Comparison of ENCODE assay signal across 17 cellular contexts in the genomic region with DNA sequence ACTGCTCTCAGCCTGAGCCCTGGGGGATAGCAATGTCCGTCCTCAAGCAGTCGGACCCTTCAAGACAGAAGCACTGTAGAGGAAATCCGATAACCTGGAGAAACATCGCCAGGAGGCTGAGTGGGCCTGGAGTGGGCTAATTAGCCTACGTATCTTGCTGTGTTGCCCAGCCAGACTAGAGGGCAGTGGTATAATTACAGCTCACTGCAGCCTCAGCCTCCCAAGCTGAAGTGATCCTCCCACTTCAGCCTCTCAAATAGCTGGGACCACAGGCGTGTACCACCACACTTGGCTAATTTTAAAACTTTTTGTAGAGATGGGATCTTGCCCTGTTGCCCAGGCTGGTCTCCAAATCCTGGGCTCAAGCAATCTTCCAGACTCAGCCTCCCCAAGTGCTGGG. TPM values are rescaled to one million over a fixed set of nuclear protein-coding genes. Genes with fewer than 3 reads are reported as not detected.
A peak's percentile ranks its signal among the peaks of the same experiment; 100 is the strongest.
DNase-seq lines count a peak whose midpoint lies in the region; ATAC-seq and TF ChIP-seq lines count a peak whose summit lies in the region.
"Had no signal": no experiment of that assay in that cellular context is flagged by ENCODE, and none has a peak within 500 bp of the region (broad histone marks: within the 10 kb centered on the region; RNA-seq: fewer than 3 reads in every experiment).

No MANE protein-coding gene starts in this region.

- H3K9me3 Mint-ChIP-seq in nephron progenitor cell: peaks cover 24% of the 10 kb centered on the region
- H3K9me3 Mint-ChIP-seq: CD4-positive, alpha-beta T cell; HFFc6 had no signal

- no peak for TF ChIP-seq POLR2A in heart left ventricle (IDR thresholded peaks at IDR 0.05)

- H3K36me3 ChIP-seq in right atrium auricular region (no peaks in the 10 kb centered on the region), heart left ventricle (no peaks in the 10 kb centered on the region), OCI-LY7 (ENCODE audit: insufficient read depth, low read length) (no peaks in the 10 kb centered on the region)
- H3K36me3 ChIP-seq: BLaER1 treated with 17β-estradiol and CSF1 and Interleukin-3, amounts not matched to agents 10 nM and 100 nM; HAP-1 had no signal

- no peaks in the 10 kb centered on the region for H4K20me1 ChIP-seq in OCI-LY7 (ENCODE audit: insufficient read depth, low read length)
- H4K20me1 ChIP-seq: BLaER1 treated with 17β-estradiol and CSF1 and Interleukin-3, amounts not matched to agents 10 nM and 100 nM had no signal

- H3K9me2 ChIP-seq in OCI-LY7 (ENCODE audit: insufficient read depth, low read length): no peaks in the 10 kb centered on the region

- TF ChIP-seq CTCF in right atrium auricular region (IDR thresholded peaks at IDR 0.05) (no peak), heart left ventricle (IDR thresholded peaks at IDR 0.05) (no peak), OCI-LY7 (conservative IDR thresholded peaks at IDR 0.05; ENCODE audit: low read length) (no peak), nephron progenitor cell (IDR thresholded peaks at IDR 0.05) (no peak), dorsolateral prefrontal cortex (IDR thresholded peaks at IDR 0.05 in 54 of 56, conservative IDR thresholded peaks at IDR 0.05 in 2 of 56; ENCODE audit: low read depth in 1 of 56, partially characterized antibody in 56 of 56) (no peak)

- H3K4me3 Mint-ChIP-seq in nephron progenitor cell: no peak overlapping the region
- H3K4me3 Mint-ChIP-seq: CD4-positive, alpha-beta T cell; HFFc6 had no signal

- peak overlapping the region; percentile 94 for H3K27ac Mint-ChIP-seq in nephron progenitor cell
- H3K27ac Mint-ChIP-seq: CD4-positive, alpha-beta T cell; HFFc6 had no signal

- BruUV-seq in OCI-LY7 (replicated peaks; lab: Mats Ljungman, UMichigan): no TSS peak

- H3K4me1 ChIP-seq in right atrium auricular region: peaks cover 0 to 9% of the 10 kb centered on the region in 2 donors
- H3K4me1 ChIP-seq in heart left ventricle: peaks cover 0 to 12% (median 0%) of the 10 kb centered on the region in 12 donors
- H3K4me1 ChIP-seq in OCI-LY7 (ENCODE audit: insufficient read depth, low read length, poor library complexity, severe bottlenecking): no peaks in the 10 kb centered on the region
- H3K4me1 ChIP-seq: HAP-1 had no signal

- H3K9me3 ChIP-seq in right atrium auricular region (no peaks in the 10 kb centered on the region), heart left ventricle (no peaks in the 10 kb centered on the region), OCI-LY7 (ENCODE audit: low read length) (no peaks in the 10 kb centered on the region)
- H3K9me3 ChIP-seq: BLaER1 treated with 17β-estradiol and CSF1 and Interleukin-3, amounts not matched to agents 10 nM and 100 nM; HAP-1 had no signal

- ATAC-seq in heart left ventricle (no peak), GM21576 (IDR thresholded peaks at IDR 0.05; ENCODE audit: unreplicated experiment) (no peak)
- ATAC-seq: GM12878 had no signal

- H3K4me3 ChIP-seq in right atrium auricular region: no peak overlapping the region
- H3K4me3 ChIP-seq in heart left ventricle: no peak overlapping the region
- no peak overlapping the region for H3K4me3 ChIP-seq in OCI-LY7 (ENCODE audit: low read depth, low read length, poor library complexity, severe bottlenecking)
- no peak overlapping the region for H3K4me3 ChIP-seq in dorsolateral prefrontal cortex
- H3K4me3 ChIP-seq: BLaER1 treated with 17β-estradiol and CSF1 and Interleukin-3, amounts not matched to agents 10 nM and 100 nM; GM12878; HAP-1 had no signal

- DNase-seq in right atrium auricular region (ENCODE audit: low spot score): peak; percentile 13
- no peak for DNase-seq in heart left ventricle
- DNase-seq in OCI-LY7 (ENCODE audit: low spot score): no peak
- DNase-seq in nephron progenitor cell: no peak
- DNase-seq in dorsolateral prefrontal cortex: no peak
- no peak for DNase-seq in stimulated activated CD4-positive, alpha-beta T cell treated with anti-CD3 and anti-CD28 coated beads, Interleukin-12 subunit alpha, Interleukin-12 subunit beta, amount 100 ng/mL, for 4 hours
- DNase-seq: 8988T; ACHN; CD4-positive, alpha-beta T cell; DMS79; GOT3; HFFc6 had no signal

- H3K36me3 Mint-ChIP-seq in nephron progenitor cell (ENCODE audit: low read depth): peaks cover 11% of the 10 kb centered on the region

- H3K4me2 ChIP-seq in OCI-LY7 (ENCODE audit: low read length): no peak overlapping the region
- H3K4me2 ChIP-seq: BLaER1 treated with 17β-estradiol and CSF1 and Interleukin-3, amounts not matched to agents 10 nM and 100 nM had no signal

- no peaks in the 10 kb centered on the region for H3K27me3 Mint-ChIP-seq in nephron progenitor cell (ENCODE audit: low read depth, poor library complexity)

- no peaks in the 10 kb centered on the region for H3K27me3 ChIP-seq in right atrium auricular region
- no peaks in the 10 kb centered on the region for H3K27me3 ChIP-seq in heart left ventricle
- peaks cover 0 to 8% (median 0%) of the 10 kb centered on the region in 45 donors for H3K27me3 ChIP-seq in dorsolateral prefrontal cortex
- H3K27me3 ChIP-seq: BLaER1 treated with 17β-estradiol and CSF1 and Interleukin-3, amounts not matched to agents 10 nM and 100 nM had no signal

- H2AFZ ChIP-seq in OCI-LY7 (ENCODE audit: low read length): 0 out of 2 replicates have a peak overlapping the region, but pooled peaks have one; percentile 19

- CTCF ChIA-PET in OCI-LY7 (lab: Charles Lee; ENCODE audit: unreplicated experiment): no interaction called here

- H3K27ac ChIP-seq in right atrium auricular region (no peak overlapping the region), heart left ventricle (no peak overlapping the region), OCI-LY7 (ENCODE audit: low read depth, low read length, poor library complexity, severe bottlenecking) (no peak overlapping the region), dorsolateral prefrontal cortex (no peak overlapping the region)
- H3K27ac ChIP-seq: BLaER1 treated with 17β-estradiol and CSF1 and Interleukin-3, amounts not matched to agents 10 nM and 100 nM had no signal

- peaks cover 68% of the 10 kb centered on the region for H3K4me1 Mint-ChIP-seq in nephron progenitor cell

- intact Hi-C loops in heart left ventricle (cut with DNase I) (loop anchor here in 1 of 10 donors (2.0 kb wide), 1 partner anchor 21 kb away; no protein-coding TSS in a partner anchor), OCI-LY7 (cut with micrococcal nuclease; ENCODE audit: unreplicated experiment) (no loop called here), dorsolateral prefrontal cortex (cut with DNase I) (no loop called here)

- POLR2A ChIA-PET in OCI-LY7 (lab: Charles Lee): no interaction called here

- 86 to 94% (median 88%) methylated on average over 5 to 6 of the region's 6 CpGs for WGBS in heart left ventricle, 4 donors

- H3K79me2 ChIP-seq in OCI-LY7 (ENCODE audit: insufficient read depth, low read depth, low read length): no peaks in the 10 kb centered on the region

RNA-seq across cellular contexts. Expression of a gene that starts 21.7 kb away (rescaled TPM):
- total RNA-seq in right atrium auricular region: not detected
- total RNA-seq in heart left ventricle: not detected
- polyA plus RNA-seq in heart left ventricle: not detected
- not detected in 2 replicates for total RNA-seq in OCI-LY7 (2014; rRNA removed; shearing (Covaris generic))
- not detected in 2 replicates for total RNA-seq in OCI-LY7 (2022)
- not detected for total RNA-seq in dorsolateral prefrontal cortex
- total RNA-seq: CD4-positive, alpha-beta T cell; G401; GM12878; HFFc6 had no signal
- polyA plus RNA-seq: GM12878 had no signal
